ENCODE assay signal across 12 cellular contexts in the genomic region with DNA sequence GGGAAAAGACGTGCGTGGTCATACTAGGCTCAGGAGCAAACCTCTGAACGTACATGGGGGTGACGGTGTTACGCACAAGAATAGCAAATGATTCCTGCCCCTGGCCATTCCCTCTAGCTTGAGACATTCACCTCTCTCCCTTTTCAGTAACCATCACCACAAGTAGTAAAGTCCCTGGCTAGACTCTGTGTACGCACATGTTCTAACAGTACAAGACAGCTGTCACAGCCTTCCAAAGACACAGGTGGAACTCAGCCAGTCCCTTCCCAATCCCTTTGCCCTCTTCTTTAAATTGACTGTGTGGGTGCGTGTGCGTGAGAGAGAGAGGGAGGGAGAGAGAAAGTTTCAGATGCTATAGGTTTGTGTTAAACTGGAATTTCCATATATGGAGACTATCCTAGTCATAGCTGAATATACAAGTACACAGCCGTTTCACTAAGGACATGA.
A peak's percentile ranks its signal among the peaks of the same experiment; 100 is the strongest.
DNase-seq lines count a peak whose midpoint lies in the region; ATAC-seq and TF ChIP-seq lines count a peak whose summit lies in the region.
"Had no signal": no experiment of that assay in that cellular context is flagged by ENCODE, and none has a peak within 500 bp of the region (broad histone marks: within the 10 kb centered on the region; RNA-seq: fewer than 3 reads in every experiment).

No MANE protein-coding gene starts in this region.

- no peaks in the 10 kb centered on the region for H3K36me3 Mint-ChIP-seq in CD4-positive, CD25-positive, alpha-beta regulatory T cell
- H3K36me3 Mint-ChIP-seq in activated CD8-positive, alpha-beta T cell treated with anti-CD3 and anti-CD28 coated beads, Interleukin-2, amount 10 ng/mL, durations not matched to agents 7 days and 5 days (ENCODE audit: low read depth), result peaks cover 57% of the 10 kb centered on the region
- peaks cover 0 to under 1% (median 0%) of the 10 kb centered on the region in 3 donors for H3K36me3 Mint-ChIP-seq in naive thymus-derived CD8-positive, alpha-beta T cell

- no peaks in the 10 kb centered on the region for H3K9me2 ChIP-seq in PC-3 (replicated peaks; ENCODE audit: low read length)

- no peak overlapping the region for H2AFZ ChIP-seq in PC-3 (ENCODE audit: low read length)

- no peak for ATAC-seq in CD4-positive, CD25-positive, alpha-beta regulatory T cell (ENCODE audit: low read depth in 2 of 2)
- ATAC-seq in GM18907 (IDR thresholded peaks at IDR 0.05; ENCODE audit: unreplicated experiment) (peak; percentile 39), PC-3 (no peak), HG03378 (IDR thresholded peaks at IDR 0.05; ENCODE audit: unreplicated experiment) (no peak)
- ATAC-seq in activated CD8-positive, alpha-beta T cell treated with anti-CD3 and anti-CD28 coated beads, Interleukin-2, amount 10 ng/mL, durations not matched to agents 7 days and 5 days, result peak; percentile 2
- ATAC-seq in naive thymus-derived CD8-positive, alpha-beta T cell, result no peak

- TF ChIP-seq CTCF in PC-3 (conservative IDR thresholded peaks at IDR 0.05; ENCODE audit: low read depth, low read length), result no peak

- H3K4me3 Mint-ChIP-seq in CD4-positive, CD25-positive, alpha-beta regulatory T cell, result peak overlapping the region in 2 of 4 donors; percentile 51 to 71
- peak overlapping the region; percentile 33 for H3K4me3 Mint-ChIP-seq in activated CD8-positive, alpha-beta T cell treated with anti-CD3 and anti-CD28 coated beads, Interleukin-2, amount 10 ng/mL, durations not matched to agents 7 days and 5 days
- H3K4me3 Mint-ChIP-seq in naive thymus-derived CD8-positive, alpha-beta T cell, result peak overlapping the region in 9 of 10 donors; percentile 2 to 77 (median 48)

- H3K27ac ChIP-seq in CD4-positive, CD25-positive, alpha-beta regulatory T cell (ENCODE audit: insufficient read depth, low read length, poor library complexity, severe bottlenecking), result no peak overlapping the region
- no peak overlapping the region for H3K27ac ChIP-seq in PC-3 (ENCODE audit: low read length)
- no peak overlapping the region for H3K27ac ChIP-seq in mesendoderm (ENCODE audit: low read depth, low read length)

- H2BK15ac ChIP-seq in mesendoderm (replicated peaks; ENCODE audit: low read depth), result no peak overlapping the region

- no peak overlapping the region for H2BK120ac ChIP-seq in mesendoderm (ENCODE audit: low read depth, low read length)

- no peaks in the 10 kb centered on the region for H3K36me3 ChIP-seq in CD4-positive, CD25-positive, alpha-beta regulatory T cell (ENCODE audit: control insufficient read depth, insufficient read depth, low read length)
- H3K36me3 ChIP-seq in PC-3 (ENCODE audit: low read depth, low read length) (no peaks in the 10 kb centered on the region), mesendoderm (ENCODE audit: control insufficient read depth, insufficient read depth, low read length) (no peaks in the 10 kb centered on the region)

- no peaks in the 10 kb centered on the region for H3K9me3 ChIP-seq in CD4-positive, CD25-positive, alpha-beta regulatory T cell (ENCODE audit: control insufficient read depth in 2 of 2, low read length in 2 of 2)
- no peaks in the 10 kb centered on the region for H3K9me3 ChIP-seq in PC-3 (ENCODE audit: low read length)

- peaks cover 60% of the 10 kb centered on the region for H3K4me1 ChIP-seq in CD4-positive, CD25-positive, alpha-beta regulatory T cell (ENCODE audit: control insufficient read depth, insufficient read depth, low read length, poor library complexity, severe bottlenecking)
- H3K4me1 ChIP-seq in PC-3 (ENCODE audit: insufficient read depth, low read length) (no peaks in the 10 kb centered on the region), mesendoderm (ENCODE audit: control insufficient read depth, low read depth, low read length) (no peaks in the 10 kb centered on the region)

- intact Hi-C loops in PC-3 (cut with micrococcal nuclease), result no loop called here

- H3K4ac ChIP-seq in mesendoderm (ENCODE audit: low read depth, low read length), result no peak overlapping the region

- H3K27me3 Mint-ChIP-seq in CD4-positive, CD25-positive, alpha-beta regulatory T cell, result peaks cover 6% of the 10 kb centered on the region
- no peaks in the 10 kb centered on the region for H3K27me3 Mint-ChIP-seq in activated CD8-positive, alpha-beta T cell treated with anti-CD3 and anti-CD28 coated beads, Interleukin-2, amount 10 ng/mL, durations not matched to agents 7 days and 5 days (ENCODE audit: low read depth)
- no peaks in the 10 kb centered on the region for H3K27me3 Mint-ChIP-seq in naive thymus-derived CD8-positive, alpha-beta T cell

- H3K79me2 ChIP-seq in PC-3 (ENCODE audit: low read length) (no peaks in the 10 kb centered on the region), mesendoderm (ENCODE audit: control insufficient read depth, insufficient read depth, low read length) (no peaks in the 10 kb centered on the region)

- H3F3A ChIP-seq in PC-3 (ENCODE audit: low read length, unreplicated experiment), result no peaks in the 10 kb centered on the region

- WGBS in mesendoderm (ENCODE audit: extremely low coverage, insufficient coverage, low lambda C conversion rate), result no CpG with 5 or more reads among the region's 9 CpGs

- no peak overlapping the region for H3K4me3 ChIP-seq in CD4-positive, CD25-positive, alpha-beta regulatory T cell (ENCODE audit: low read depth, low read length)
- H3K4me3 ChIP-seq in PC-3 (ENCODE audit: low read length) (no peak overlapping the region), mesendoderm (ENCODE audit: low read length) (no peak overlapping the region)

- peaks cover 0 to 4% (median 0%) of the 10 kb centered on the region in 7 donors for H3K9me3 Mint-ChIP-seq in CD4-positive, CD25-positive, alpha-beta regulatory T cell
- peaks cover 5% of the 10 kb centered on the region for H3K9me3 Mint-ChIP-seq in activated CD8-positive, alpha-beta T cell treated with anti-CD3 and anti-CD28 coated beads, Interleukin-2, amount 10 ng/mL, durations not matched to agents 7 days and 5 days (ENCODE audit: insufficient read depth)
- no peaks in the 10 kb centered on the region for H3K9me3 Mint-ChIP-seq in naive thymus-derived CD8-positive, alpha-beta T cell

- H3K56ac ChIP-seq in mesendoderm (ENCODE audit: low read length), result no peak overlapping the region

- no peak overlapping the region for H3K23ac ChIP-seq in mesendoderm (ENCODE audit: low read length)

- H3K27ac Mint-ChIP-seq in CD4-positive, CD25-positive, alpha-beta regulatory T cell, result peak overlapping the region; percentile 0 to 93 (median 89)
- H3K27ac Mint-ChIP-seq in activated CD8-positive, alpha-beta T cell treated with anti-CD3 and anti-CD28 coated beads, Interleukin-2, amount 10 ng/mL, durations not matched to agents 7 days and 5 days, result peak overlapping the region; percentile 93
- peak overlapping the region in 9 of 10 donors; percentile 58 to 98 (median 94) for H3K27ac Mint-ChIP-seq in naive thymus-derived CD8-positive, alpha-beta T cell

- no peak overlapping the region for H3K4me2 ChIP-seq in PC-3 (ENCODE audit: low read length)
- H3K4me2 ChIP-seq in mesendoderm (ENCODE audit: low read length), result no peak overlapping the region

- H2BK5ac ChIP-seq in mesendoderm (ENCODE audit: low read length), result no peak overlapping the region

- H2AK5ac ChIP-seq in mesendoderm (ENCODE audit: low read length), result no peak overlapping the region

- H3K9ac ChIP-seq in PC-3 (ENCODE audit: low read length) (no peak overlapping the region), mesendoderm (ENCODE audit: low read length) (no peak overlapping the region)

- no peaks in the 10 kb centered on the region for H4K20me1 ChIP-seq in PC-3 (ENCODE audit: low read length)

- no TSS peak for BruUV-seq in PC-3 (replicated peaks; lab: Mats Ljungman, UMichigan)

- no peaks in the 10 kb centered on the region for H3K79me1 ChIP-seq in mesendoderm (ENCODE audit: low read length)

- CTCF ChIA-PET in activated CD8-positive, alpha-beta T cell treated with anti-CD3 and anti-CD28 coated beads, Interleukin-2, amount 10 ng/mL, durations not matched to agents 7 days and 5 days (lab: Charles Lee), result interaction anchor here (1.1 to 1.5 kb wide), 2 partner anchors 42 to 108 kb away, joined by 3 read pairs; no protein-coding TSS in a partner anchor
- CTCF ChIA-PET in PC-3 (lab: Charles Lee), result no interaction called here

- no peaks in the 10 kb centered on the region for H3K27me3 ChIP-seq in CD4-positive, CD25-positive, alpha-beta regulatory T cell (ENCODE audit: control insufficient read depth, insufficient read depth, low read length)
- H3K27me3 ChIP-seq in PC-3 (ENCODE audit: low read length) (0 out of 2 replicates have a peak, but pooled peaks cover 4% of the 10 kb centered on the region), mesendoderm (ENCODE audit: insufficient read depth, low read length, poor library complexity) (no peaks in the 10 kb centered on the region)

- peaks cover 0 to 90% (median 39%) of the 10 kb centered on the region in 4 donors for H3K4me1 Mint-ChIP-seq in CD4-positive, CD25-positive, alpha-beta regulatory T cell
- peaks cover 94% of the 10 kb centered on the region for H3K4me1 Mint-ChIP-seq in activated CD8-positive, alpha-beta T cell treated with anti-CD3 and anti-CD28 coated beads, Interleukin-2, amount 10 ng/mL, durations not matched to agents 7 days and 5 days (ENCODE audit: low read depth)
- peaks cover 37 to 95% (median 66%) of the 10 kb centered on the region in 4 donors for H3K4me1 Mint-ChIP-seq in naive thymus-derived CD8-positive, alpha-beta T cell

- H3K18ac ChIP-seq in mesendoderm (ENCODE audit: low read length), result no peak overlapping the region

- POLR2A ChIA-PET in activated CD8-positive, alpha-beta T cell treated with anti-CD3 and anti-CD28 coated beads, Interleukin-2, amount 10 ng/mL, durations not matched to agents 7 days and 5 days (lab: Charles Lee), result no interaction called here
- POLR2A ChIA-PET in naive thymus-derived CD8-positive, alpha-beta T cell (lab: Charles Lee), result interaction anchor here (0.6 to 1.5 kb wide), 3 partner anchors 42 to 1249 kb away, joined by 3 to 7 read pairs (median 5); no protein-coding TSS in a partner anchor
- POLR2A ChIA-PET in PC-3 (lab: Charles Lee; ENCODE audit: unreplicated experiment), result no interaction called here

- DNase-seq in CD4-positive, CD25-positive, alpha-beta regulatory T cell, result peak in 1 of 3 donors; percentile 19
- DNase-seq in activated CD8-positive, alpha-beta T cell treated with anti-CD3 and anti-CD28 coated beads, Interleukin-2, amount 10 ng/mL, durations not matched to agents 7 days and 5 days, result no peak
- DNase-seq in naive thymus-derived CD8-positive, alpha-beta T cell, result no peak
- DNase-seq in PC-3 (no peak), NCI-H2227 treated with DMSO at 0.1 percent for 48 hours (lab: John Stamatoyannopoulos, UW) (no peak), mesendoderm (no peak)
- DNase-seq: left ventricle myocardium superior; NCI-H2029; stimulated activated CD4-positive, alpha-beta T cell treated with anti-CD3 and anti-CD28 coated beads, Interleukin-4, amount 100 ng/mL, for 24 hours; substantia nigra had no signal

- no peak overlapping the region for H4K8ac ChIP-seq in mesendoderm (ENCODE audit: low read depth, low read length)

- H4K5ac ChIP-seq in mesendoderm (ENCODE audit: low read length), result no peak overlapping the region

Comparison
In these comparisons a context has a peak if more than half of its experiments do, and no peak if none do; other contexts are left out.
1. ATAC-seq: peak in GM18907 (single experiment) and activated CD8-positive, alpha-beta T cell treated with anti-CD3 and anti-CD28 coated beads, Interleukin-2, amount 10 ng/mL, durations not matched to agents 7 days and 5 days (single experiment); none in CD4-positive, CD25-positive, alpha-beta regulatory T cell (0 of 2), naive thymus-derived CD8-positive, alpha-beta T cell (0 of 2), PC-3 (single experiment) and HG03378 (single experiment).
2. Peak in every context shown above with its lines, with median percentiles within 50 percentile points of each other: H3K27ac Mint-ChIP-seq.